In genomic region chr2:64653174-64654062, GRCh38 we compare ENCODE assay signal across 8 cellular contexts. TPM values are rescaled to one million over a fixed set of nuclear protein-coding genes. Genes with fewer than 3 reads are reported as not detected.
DNase-seq lines count a peak whose midpoint lies in the region; ATAC-seq and TF ChIP-seq lines count a peak whose summit lies in the region.

TSS of gene SERTAD2 (minus strand) at chr2:64653913. CDS start at chr2:64636871, 17,042 bp downstream.

- H2AFZ ChIP-seq in GM23338 (peak within 1 kb of the TSS; percentile 92), Loucy (ENCODE audit: low read length) (peak within 1 kb of the TSS; percentile 62), neural progenitor cell (replicated peaks) (peak within 1 kb of the TSS; percentile 75)

- H3K9me3 ChIP-seq in DOHH2 (ENCODE audit: control insufficient read depth, insufficient read depth, low read length) = no peaks in the 10 kb centered on the region
- no peaks in the 10 kb centered on the region for H3K9me3 ChIP-seq in Loucy (ENCODE audit: insufficient read depth, low read depth, low read length)
- no peaks in the 10 kb centered on the region for H3K9me3 ChIP-seq in neural progenitor cell (ENCODE audit: low read depth)

- H4K20me1 ChIP-seq in DOHH2 (ENCODE audit: control insufficient read depth, insufficient read depth, low read depth, low read length) = peaks cover 30% of the 10 kb centered on the region
- peaks cover 33% of the 10 kb centered on the region for H4K20me1 ChIP-seq in GM23338 (replicated peaks; ENCODE audit: insufficient read depth)
- peaks cover 47% of the 10 kb centered on the region for H4K20me1 ChIP-seq in Loucy (ENCODE audit: insufficient read depth, low read length, poor library complexity, severe bottlenecking)
- peaks cover 45% of the 10 kb centered on the region for H4K20me1 ChIP-seq in neural progenitor cell (ENCODE audit: low read depth)

- DNase-seq in GM23338 (ENCODE audit: low spot score) (peak; percentile 81), SHP77 (lab: John Stamatoyannopoulos, UW) (peak; percentile 51 to 81), fibroblast of villous mesenchyme (ENCODE audit: low read depth) (peak; percentile 88), neural progenitor cell (ENCODE audit: low spot score) (peak; percentile 97)
- DNase-seq in activated effector memory CD4-positive, alpha-beta T cell treated with Interleukin-2 at 50 U/mL for 16 hours = peak; percentile 80

- H3K79me2 ChIP-seq in DOHH2 (ENCODE audit: control insufficient read depth, low read length) (peaks cover 71% of the 10 kb centered on the region), GM23338 (replicated peaks; ENCODE audit: insufficient read depth) (peaks cover 44% of the 10 kb centered on the region), Loucy (ENCODE audit: insufficient read depth, low read length) (peaks cover 60% of the 10 kb centered on the region), neural progenitor cell (ENCODE audit: low read depth) (peaks cover 47% of the 10 kb centered on the region)

- H3F3A ChIP-seq in DOHH2 (ENCODE audit: control insufficient read depth, insufficient read depth) = peaks cover 33% of the 10 kb centered on the region
- no peaks in the 10 kb centered on the region; the same call in 1 of the 2 replicates for H3F3A ChIP-seq in GM23338 (replicated peaks; ENCODE audit: low read depth)
- H3F3A ChIP-seq in Loucy (ENCODE audit: low read depth) = peaks cover 12% of the 10 kb centered on the region; the same call in 1 of the 2 replicates
- H3F3A ChIP-seq in neural progenitor cell (ENCODE audit: low read depth) = peaks cover 58% of the 10 kb centered on the region

- H3K9me2 ChIP-seq in DOHH2 (replicated peaks; ENCODE audit: control insufficient read depth, low read length) (no peaks in the 10 kb centered on the region), GM23338 (ENCODE audit: insufficient read depth) (no peaks in the 10 kb centered on the region), Loucy (replicated peaks; ENCODE audit: low read depth, low read length) (no peaks in the 10 kb centered on the region)

- H3K36me3 Mint-ChIP-seq in GM23338 (ENCODE audit: low read depth) = no peaks in the 10 kb centered on the region
- no peaks in the 10 kb centered on the region for H3K36me3 Mint-ChIP-seq in neural progenitor cell

- H3K27ac Mint-ChIP-seq in GM23338 = peak within 1 kb of the TSS; percentile 79
- H3K27ac Mint-ChIP-seq in neural progenitor cell = peak within 1 kb of the TSS; percentile 93

- H3K36me3 ChIP-seq in DOHH2 (ENCODE audit: control insufficient read depth, low read length) (peaks cover 17% of the 10 kb centered on the region), GM23338 (ENCODE audit: insufficient read depth) (no peaks in the 10 kb centered on the region), Loucy (ENCODE audit: insufficient read depth, low read length) (no peaks in the 10 kb centered on the region), neural progenitor cell (no peaks in the 10 kb centered on the region)

- peak within 1 kb of the TSS; percentile 88 for H3K4me3 ChIP-seq in DOHH2 (ENCODE audit: low read length)
- peak within 1 kb of the TSS; percentile 95 for H3K4me3 ChIP-seq in GM23338
- H3K4me3 ChIP-seq in Loucy (ENCODE audit: low read length, poor library complexity, severe bottlenecking) = peak within 1 kb of the TSS; percentile 92
- peak within 1 kb of the TSS; percentile 84 for H3K4me3 ChIP-seq in fibroblast of villous mesenchyme (ENCODE audit: low read depth, low read length)
- peak within 1 kb of the TSS; percentile 99 for H3K4me3 ChIP-seq in neural progenitor cell

- H3K4me1 ChIP-seq in DOHH2 (ENCODE audit: control insufficient read depth, low read length) = peaks cover 80% of the 10 kb centered on the region
- peaks cover 40% of the 10 kb centered on the region for H3K4me1 ChIP-seq in GM23338 (ENCODE audit: insufficient read depth)
- peaks cover 68% of the 10 kb centered on the region for H3K4me1 ChIP-seq in Loucy (ENCODE audit: insufficient read depth, low read length, poor library complexity, severe bottlenecking)
- H3K4me1 ChIP-seq in neural progenitor cell = peaks cover 49% of the 10 kb centered on the region

- ATAC-seq in GM23338 = peak; percentile 76

- H3K27me3 ChIP-seq in DOHH2 (ENCODE audit: control insufficient read depth, low read length) (no peaks in the 10 kb centered on the region), GM23338 (ENCODE audit: insufficient read depth) (peaks cover 49% of the 10 kb centered on the region), Loucy (ENCODE audit: insufficient read depth, low read length, poor library complexity, severe bottlenecking) (no peaks in the 10 kb centered on the region), neural progenitor cell (no peaks in the 10 kb centered on the region)

- H3K27ac ChIP-seq in DOHH2 (ENCODE audit: low read depth, low read length) (peak within 1 kb of the TSS; percentile 90), GM23338 (ENCODE audit: low read depth) (peak within 1 kb of the TSS; percentile 95), neural progenitor cell (peak within 1 kb of the TSS; percentile 99)

- H3K27me3 Mint-ChIP-seq in GM23338 (ENCODE audit: insufficient read depth, low read depth, poor library complexity) (peaks cover 23% of the 10 kb centered on the region), neural progenitor cell (ENCODE audit: insufficient read depth, low read depth) (no peaks in the 10 kb centered on the region)

- peaks cover 44% of the 10 kb centered on the region for H3K4me1 Mint-ChIP-seq in GM23338
- H3K4me1 Mint-ChIP-seq in neural progenitor cell = peaks cover 54% of the 10 kb centered on the region

- H3K4me3 Mint-ChIP-seq in GM23338 = peak within 1 kb of the TSS; percentile 84
- peak within 1 kb of the TSS; percentile 91 for H3K4me3 Mint-ChIP-seq in neural progenitor cell

- H3K9ac ChIP-seq in Loucy (ENCODE audit: low read depth, low read length, poor library complexity, severe bottlenecking) (peak within 1 kb of the TSS; percentile 96), neural progenitor cell (peak within 1 kb of the TSS; percentile 86)

- H3K9me3 Mint-ChIP-seq in GM23338 (no peaks in the 10 kb centered on the region), neural progenitor cell (no peaks in the 10 kb centered on the region)

- peak within 1 kb of the TSS; percentile 98 for H3K4me2 ChIP-seq in DOHH2 (ENCODE audit: low read length)
- peak within 1 kb of the TSS; percentile 94 for H3K4me2 ChIP-seq in GM23338
- H3K4me2 ChIP-seq in Loucy (ENCODE audit: low read depth, low read length, poor library complexity, severe bottlenecking) = peak within 1 kb of the TSS; percentile 92
- H3K4me2 ChIP-seq in neural progenitor cell = peak within 1 kb of the TSS; percentile 88

- TF ChIP-seq CTCF in DOHH2 (IDR thresholded peaks at IDR 0.05; ENCODE audit: low read depth, low read length, poor library complexity, severe bottlenecking) (peak; percentile 8), GM23338 (conservative IDR thresholded peaks at IDR 0.05; ENCODE audit: low read depth in 2 of 2) (0 out of 4 replicates have a peak, but pooled peaks of 1 of the 2 experiments have one; percentile 14), Loucy (conservative IDR thresholded peaks at IDR 0.05; ENCODE audit: low read length) (no peak; the same call in 1 of the 2 replicates), fibroblast of villous mesenchyme (IDR thresholded peaks at IDR 0.05; ENCODE audit: insufficient read depth, low read depth, low read length) (peak; percentile 13), neural progenitor cell (IDR thresholded peaks at IDR 0.05) (no peak), subcutaneous adipose tissue (IDR thresholded peaks at IDR 0.05; ENCODE audit: low read depth) (no peak)

TF ChIP-seq in GM23338, 12 proteins besides CTCF, POLR2A, EP300 and RAD21:
- TF ChIP-seq POLR2AphosphoS5 (IDR thresholded peaks at IDR 0.05; ENCODE audit: low read depth) (peak; percentile 63), EZH2 (IDR thresholded peaks at IDR 0.05; ENCODE audit: low read depth, unreplicated experiment) (no peak)
TF ChIP-seq in GM23338: peak in this region for 1.

RNA-seq across cellular contexts. Expression of gene SERTAD2, which starts in this region (rescaled TPM):
- total RNA-seq in GM23338 (2014; rRNA removed; shearing (Covaris generic)) = 6.2 and 6.6 TPM in 2 replicates
- 6.4 and 6.7 TPM in 2 replicates for polyA plus RNA-seq in GM23338 (2016; fragmentation: Nextera tagmentation; extraction: Ambion mirVana)
- 6.8 and 7.8 TPM in 2 replicates for total RNA-seq in fibroblast of villous mesenchyme
- 12.2 and 19.1 TPM in 2 replicates for total RNA-seq in neural progenitor cell (ENCODE audit: low replicate concordance)
- total RNA-seq in subcutaneous adipose tissue = 10 to 100 TPM; 17.5 to 25.2 (median 20.0) TPM

Comparison
In these comparisons a context has a peak if more than half of its experiments do, and no peak if none do; other contexts are left out.
1. Peak in every context shown above with its lines: DNase-seq, ATAC-seq, H3K4me3 ChIP-seq and H3K27ac ChIP-seq.
2. CTCF ChIP-seq: peak in DOHH2 (single experiment) and fibroblast of villous mesenchyme (single experiment); none in Loucy (single experiment), neural progenitor cell (single experiment) and subcutaneous adipose tissue (single experiment).